In genomic region chr11:125455851-125456250, GRCh38 we compare ENCODE assay signal across 1 cellular context.
TF ChIP-seq lines count a peak whose summit lies in the region.

No MANE protein-coding gene starts in this region.

TF ChIP-seq in H1, 55 proteins besides CTCF, POLR2A, EP300 and RAD21 (continued from another document):
- TF ChIP-seq FOSL1 (IDR thresholded peaks at IDR 0.05; ENCODE audit: insufficient read depth, low read depth, low read length) (no peak), RBBP5 (IDR thresholded peaks at IDR 0.05; ENCODE audit: borderline replicate concordance, low read depth, low read length) (no peak), RNF2 (IDR thresholded peaks at IDR 0.05; ENCODE audit: borderline replicate concordance, low read depth, low read length, missing control alignments, poor library complexity, severe bottlenecking) (no peak), CBX8 (IDR thresholded peaks at IDR 0.05; ENCODE audit: borderline replicate concordance, low read depth, low read length) (no peak), EGR1 (IDR thresholded peaks at IDR 0.05; ENCODE audit: borderline replicate concordance, low read depth, low read length) (no peak)
